ENCODE assay signal across 22 cellular contexts in the genomic region with DNA sequence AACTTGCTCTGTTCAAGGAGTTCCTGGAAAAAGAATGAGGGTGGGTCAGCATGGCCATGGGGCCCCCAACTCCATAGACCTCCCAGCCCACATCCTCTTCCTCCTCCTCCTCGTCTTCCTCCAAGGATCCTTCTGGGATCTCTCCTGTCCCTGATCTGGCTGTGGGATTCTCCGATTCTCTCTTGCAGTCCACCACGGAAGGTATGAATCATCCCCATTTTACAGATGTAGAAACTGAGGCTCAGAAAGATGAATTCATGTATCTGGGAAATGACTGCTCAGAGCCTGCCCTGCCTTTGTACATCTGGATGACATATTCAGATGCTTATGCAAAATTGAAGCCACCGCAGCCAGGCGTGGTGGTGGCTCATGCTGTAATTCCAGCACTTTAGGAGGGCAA. TPM values are rescaled to one million over a fixed set of nuclear protein-coding genes. Genes with fewer than 3 reads are reported as not detected.
A peak's percentile ranks its signal among the peaks of the same experiment; 100 is the strongest.
DNase-seq lines count a peak whose midpoint lies in the region; ATAC-seq, FAIRE-seq and TF ChIP-seq lines count a peak whose summit lies in the region.
"Had no signal": no experiment of that assay in that cellular context is flagged by ENCODE, and none has a peak within 500 bp of the region (broad histone marks: within the 10 kb centered on the region; RNA-seq: fewer than 3 reads in every experiment).

No MANE protein-coding gene starts in this region.

- TF ChIP-seq RAD21 in K562 (CRISPR knock-in tag; conservative IDR thresholded peaks at IDR 0.05 in 1 of 2, IDR thresholded peaks at IDR 0.05 in 1 of 2): no peak

- no peaks in the 10 kb centered on the region for H3K27me3 ChIP-seq in right atrium auricular region
- H3K27me3 ChIP-seq in K562 (ENCODE audit: control insufficient read depth in 2 of 2, insufficient read depth in 2 of 2, low read length in 2 of 2): no peaks in the 10 kb centered on the region
- H3K27me3 ChIP-seq in prostate gland (replicated peaks; ENCODE audit: insufficient read depth): no peaks in the 10 kb centered on the region
- H3K27me3 ChIP-seq in vagina: no peaks in the 10 kb centered on the region
- H3K27me3 ChIP-seq: brain microvascular endothelial cell had no signal

- no TSS peak for BruUV-seq in K562 (replicated peaks; lab: Mats Ljungman, UMichigan)

- H3K4me1 ChIP-seq in right atrium auricular region (peaks cover 0 to 65% of the 10 kb centered on the region in 2 donors), K562 (replicated peaks in 1 of 2; ENCODE audit: control insufficient read depth in 2 of 2, insufficient read depth in 2 of 2, low read length in 2 of 2) (peaks cover 20 to 65% of the 10 kb centered on the region in 2 experiments), prostate gland (replicated peaks) (no peaks in the 10 kb centered on the region), vagina (peaks cover 57% of the 10 kb centered on the region)

- ATAC-seq in K562 (no peak), GM18868 (IDR thresholded peaks at IDR 0.05; ENCODE audit: unreplicated experiment) (no peak)
- ATAC-seq: stimulated activated effector memory CD8-positive, alpha-beta T cell treated with anti-CD3 and anti-CD28 coated beads, Interleukin-12 subunit alpha, Interleukin-12 subunit beta, amount 100 ng/mL, for 72 hours had no signal

- H3K4me2 ChIP-seq in K562 (ENCODE audit: insufficient read depth, low read length): no peak overlapping the region

- H3K79me2 ChIP-seq in K562 (ENCODE audit: control insufficient read depth, insufficient read depth, low read length): peaks cover 15% of the 10 kb centered on the region

- in situ Hi-C loops in K562 (cut with MboI): no loop called here

- H3K9me3 ChIP-seq in right atrium auricular region (no peaks in the 10 kb centered on the region), K562 (replicated peaks; ENCODE audit: control insufficient read depth, insufficient read depth, low read depth, low read length) (no peaks in the 10 kb centered on the region), prostate gland (no peaks in the 10 kb centered on the region), vagina (no peaks in the 10 kb centered on the region)
- H3K9me3 ChIP-seq: neutrophil had no signal

- H3K9me1 ChIP-seq in K562 (ENCODE audit: control insufficient read depth, insufficient read depth, low read length): no peaks in the 10 kb centered on the region

- intact Hi-C loops in cardiac septum (cut with DNase I) (no loop called here), K562 (cut with micrococcal nuclease) (loop anchor here (5.0 kb wide), 1 partner anchor 42 kb away; a partner anchor contains a TSS), prostate gland (cut with DNase I) (no loop called here), vagina (cut with DNase I) (no loop called here)

- H4K20me1 ChIP-seq in K562 (replicated peaks; ENCODE audit: control insufficient read depth, insufficient read depth, low read length): 0 out of 2 replicates have a peak, but pooled peaks cover 3% of the 10 kb centered on the region

- DNase-seq in right atrium auricular region (ENCODE audit: low spot score) (no peak), cardiac septum (ENCODE audit: low spot score) (no peak), K562 (ENCODE audit: extremely low read depth in 1 of 4, low spot score in 3 of 4) (no peak), prostate gland (ENCODE audit: low spot score) (no peak), vagina (ENCODE audit: extremely low spot score in 2 of 2) (no peak), epidermal melanocyte (ENCODE audit: insufficient read length, low spot score) (no peak), NCI-H1105 (lab: John Stamatoyannopoulos, UW) (no peak)
- DNase-seq: activated CD4-positive, alpha-beta T cell treated with anti-CD3 and anti-CD28 coated beads for 48 hours; brain microvascular endothelial cell; CD4-positive, alpha-beta T cell; foreskin melanocyte; kidney glomerular epithelial cell; NCI-H1105 treated with DMSO at 0.1 percent for 48 hours; NCI-H2081 treated with DMSO at 0.1 percent for 48 hours; NCI-H510A had no signal

- peaks cover 16% of the 10 kb centered on the region for H3K36me3 ChIP-seq in right atrium auricular region
- peaks cover 8% of the 10 kb centered on the region; the same call in 2 of the 3 replicates for H3K36me3 ChIP-seq in K562 (ENCODE audit: control insufficient read depth, insufficient read depth, low read length)
- no peaks in the 10 kb centered on the region for H3K36me3 ChIP-seq in prostate gland
- H3K36me3 ChIP-seq in vagina: no peaks in the 10 kb centered on the region
- H3K36me3 ChIP-seq: brain microvascular endothelial cell, neutrophil had no signal

- H2AFZ ChIP-seq in K562 (ENCODE audit: low read depth, low read length): no peak overlapping the region

- TF ChIP-seq POLR2A in K562 (conservative IDR thresholded peaks at IDR 0.05) (no peak), prostate gland (IDR thresholded peaks at IDR 0.05) (no peak), vagina (IDR thresholded peaks at IDR 0.05) (no peak)

- no peak overlapping the region for H3K9ac ChIP-seq in K562 (ENCODE audit: insufficient read depth in 1 of 2, low read depth in 2 of 2, low read length in 2 of 2)

- WGBS in K562 (ENCODE audit: insufficient coverage, low coverage, missing lambda C conversion rate): 68% methylated on average over 5 of the region's 5 CpGs
- 84% methylated on average over 5 of the region's 5 CpGs for WGBS in prostate gland

- POLR2A ChIA-PET in K562 (lab: Yijun Ruan, JAX): interaction anchor here (1.3 to 1.4 kb wide), 2 partner anchors 30 to 56 kb away, joined by 3 to 4 read pairs; no protein-coding TSS in a partner anchor

- CTCF ChIA-PET in K562 (lab: Yijun Ruan, JAX; ENCODE audit: low intra/inter-chr PET ratio): no interaction called here

- H3K4me3 ChIP-seq in right atrium auricular region (no peak overlapping the region), K562 (no peak overlapping the region), prostate gland (no peak overlapping the region), vagina (no peak overlapping the region)

- FAIRE-seq in K562 (lab: Jason Lieb, UNC): no peak

- peak overlapping the region; percentile 95 to 96 for H3K27ac ChIP-seq in right atrium auricular region
- no peak overlapping the region for H3K27ac ChIP-seq in K562 (ENCODE audit: extremely low read depth, low read depth, low read length)
- H3K27ac ChIP-seq in prostate gland: peak overlapping the region; percentile 33 to 43
- peak overlapping the region; percentile 91 for H3K27ac ChIP-seq in vagina
- H3K27ac ChIP-seq: brain microvascular endothelial cell, epithelial cell of prostate, neutrophil had no signal

- no peak for TF ChIP-seq CTCF in right atrium auricular region (IDR thresholded peaks at IDR 0.05)
- TF ChIP-seq CTCF in K562 (IDR thresholded peaks at IDR 0.05 in 2 of 3, conservative IDR thresholded peaks at IDR 0.05 in 1 of 3; ENCODE audit: insufficient read depth in 2 of 3, low read depth in 1 of 3, low read length in 3 of 3): no peak
- no peak for TF ChIP-seq CTCF in prostate gland (IDR thresholded peaks at IDR 0.05)
- TF ChIP-seq CTCF in vagina (IDR thresholded peaks at IDR 0.05): no peak

- TF ChIP-seq EP300 in K562 (IDR thresholded peaks at IDR 0.05; ENCODE audit: low read length): no peak

RNA-seq across cellular contexts. Expression of a gene that starts 2.2 kb away (rescaled TPM):
- total RNA-seq in right atrium auricular region: 100 to 1,000 TPM; 445 to 622 TPM
- 499 TPM for total RNA-seq in cardiac septum
- 29.2 and 60.7 TPM in 2 replicates for total RNA-seq in K562 (2011; cell fraction: chromatin; rRNA removed; ENCODE audit: low replicate concordance)
- 29.0 and 31.2 TPM in 2 replicates for total RNA-seq in K562 (2011; cell fraction: nucleolus; rRNA removed)
- 30.1 and 39.5 TPM in 2 replicates for total RNA-seq in K562 (2011; cell fraction: nucleoplasm; rRNA removed)
- 32.2 and 41.2 TPM in 2 replicates for total RNA-seq in K562 (2014; rRNA removed)
- 12.7 and 13.9 TPM in 2 replicates for total RNA-seq in K562 (2014; rRNA removed; fragmentation: Illumina TruSeq; extraction: Trizol)
- 19.8 and 21.3 TPM in 2 replicates for total RNA-seq in K562 (2015; rRNA removed; fragmentation: Illumina TruSeq; extraction: Trizol)
- total RNA-seq in K562 (2021): 36.0 and 37.5 TPM in 2 replicates
- polyA plus RNA-seq in K562 (2011; rRNA removed): 10.8 and 13.5 TPM in 2 replicates
- polyA plus RNA-seq in K562 (2011; cell fraction: cytosol; rRNA removed): 9.4 and 26.1 TPM in 2 replicates
- polyA plus RNA-seq in K562 (2011; cell fraction: nucleus; rRNA removed): 15.1 and 27.0 TPM in 2 replicates
- 30.1 and 49.8 TPM in 2 replicates for polyA plus RNA-seq in K562 (2012)
- 47.7 and 47.8 TPM in 2 replicates for polyA plus RNA-seq in K562 (2014; fragmentation: Illumina TruSeq; extraction: Trizol)
- polyA plus RNA-seq in K562 (2014; fragmentation: Nextera tagmentation; extraction: Ambion mirVana): 1 to 10 TPM; 4.4 to 5.6 TPM
- 17.4 and 24.6 TPM in 2 replicates for polyA plus RNA-seq in K562 (2014; rRNA removed)
- 7.2 and 12.8 TPM in 2 replicates for polyA minus RNA-seq in K562 (2011; rRNA and poly(A)+ RNA removed)
- 18.5 and 26.0 TPM in 2 replicates for polyA minus RNA-seq in K562 (2011; cell fraction: cytosol; rRNA and poly(A)+ RNA removed)
- polyA minus RNA-seq in K562 (2011; cell fraction: nucleus; rRNA and poly(A)+ RNA removed): 6.7 and 6.9 TPM in 2 replicates
- total RNA-seq in prostate gland: 100 to 1,000 TPM; 150 to 370 TPM
- 486 TPM for total RNA-seq in vagina
- total RNA-seq: CD4-positive, alpha-beta T cell had no signal

RNA-seq across cellular contexts. Expression of a gene that starts 39.9 kb away (rescaled TPM):
- total RNA-seq in right atrium auricular region (1 to 10 TPM in 1 of 2 donors, not detected in 1; 1.3 TPM), cardiac septum (not detected), K562 (2014; rRNA removed) (not detected in 2 replicates), K562 (2014; rRNA removed; fragmentation: Illumina TruSeq; extraction: Trizol) (not detected in 2 replicates), K562 (2015; rRNA removed; fragmentation: Illumina TruSeq; extraction: Trizol) (not detected in 2 replicates), K562 (2021) (not detected in 2 replicates), prostate gland (not detected), vagina (not detected)
- total RNA-seq in K562 (2011; cell fraction: chromatin; rRNA removed; ENCODE audit: low replicate concordance): not detected in 2 replicates
- not detected in 2 replicates for total RNA-seq in K562 (2011; cell fraction: nucleolus; rRNA removed)
- not detected in 2 replicates for total RNA-seq in K562 (2011; cell fraction: nucleoplasm; rRNA removed)
- polyA plus RNA-seq in K562 (2011; rRNA removed) (not detected in 2 replicates), K562 (2014; fragmentation: Illumina TruSeq; extraction: Trizol) (not detected in 2 replicates), K562 (2014; fragmentation: Nextera tagmentation; extraction: Ambion mirVana) (not detected), K562 (2014; rRNA removed) (not detected in 2 replicates)
- not detected in 2 replicates for polyA plus RNA-seq in K562 (2011; cell fraction: cytosol; rRNA removed)
- polyA plus RNA-seq in K562 (2011; cell fraction: nucleus; rRNA removed): not detected in 2 replicates
- not detected in 2 replicates for polyA plus RNA-seq in K562 (2012)
- polyA minus RNA-seq in K562 (2011; rRNA and poly(A)+ RNA removed): not detected in 2 replicates
- polyA minus RNA-seq in K562 (2011; cell fraction: cytosol; rRNA and poly(A)+ RNA removed): not detected in 2 replicates
- not detected in 2 replicates for polyA minus RNA-seq in K562 (2011; cell fraction: nucleus; rRNA and poly(A)+ RNA removed)
- total RNA-seq: activated T-helper 2 cell treated with anti-CD3 and anti-CD28 coated beads, Interferon-gamma antibody, Interleukin-2, Interleukin-4, amounts not matched to agents 10 μg/mL and 5 μg/mL and 100 μg/mL, durations not matched to agents 14 hours and 24 hours and 36 hours; CD4-positive, alpha-beta T cell; renal cortical epithelial cell; ureter had no signal

RNA-seq across cellular contexts. Expression of a gene that starts 43.9 kb away (rescaled TPM):
- 1 to 10 TPM; 1.2 to 5.7 TPM for total RNA-seq in right atrium auricular region
- 3.8 TPM for total RNA-seq in cardiac septum
- 42.4 and 88.4 TPM in 2 replicates for total RNA-seq in K562 (2011; cell fraction: chromatin; rRNA removed; ENCODE audit: low replicate concordance)
- total RNA-seq in K562 (2011; cell fraction: nucleolus; rRNA removed): 65.7 and 76.1 TPM in 2 replicates
- total RNA-seq in K562 (2011; cell fraction: nucleoplasm; rRNA removed): 69.6 and 78.4 TPM in 2 replicates
- 154 and 188 TPM in 2 replicates for total RNA-seq in K562 (2014; rRNA removed)
- 72.8 and 75.2 TPM in 2 replicates for total RNA-seq in K562 (2014; rRNA removed; fragmentation: Illumina TruSeq; extraction: Trizol)
- 82.0 and 82.5 TPM in 2 replicates for total RNA-seq in K562 (2015; rRNA removed; fragmentation: Illumina TruSeq; extraction: Trizol)
- 106 and 111 TPM in 2 replicates for total RNA-seq in K562 (2021)
- 44.3 and 52.6 TPM in 2 replicates for polyA plus RNA-seq in K562 (2011; rRNA removed)
- polyA plus RNA-seq in K562 (2011; cell fraction: cytosol; rRNA removed): 44.2 and 55.5 TPM in 2 replicates
- 63.2 and 80.4 TPM in 2 replicates for polyA plus RNA-seq in K562 (2011; cell fraction: nucleus; rRNA removed)
- polyA plus RNA-seq in K562 (2012): 45.4 and 60.6 TPM in 2 replicates
- polyA plus RNA-seq in K562 (2014; fragmentation: Illumina TruSeq; extraction: Trizol): 39.1 and 41.6 TPM in 2 replicates
- polyA plus RNA-seq in K562 (2014; fragmentation: Nextera tagmentation; extraction: Ambion mirVana): 10 to 100 TPM; 18.2 to 26.8 TPM
- 60.9 and 66.7 TPM in 2 replicates for polyA plus RNA-seq in K562 (2014; rRNA removed)
- 102 and 155 TPM in 2 replicates for polyA minus RNA-seq in K562 (2011; rRNA and poly(A)+ RNA removed)
- polyA minus RNA-seq in K562 (2011; cell fraction: cytosol; rRNA and poly(A)+ RNA removed): 81.5 and 101 TPM in 2 replicates
- polyA minus RNA-seq in K562 (2011; cell fraction: nucleus; rRNA and poly(A)+ RNA removed): 28.3 and 31.5 TPM in 2 replicates
- 1 to 10 TPM in 1 of 2 donors, under 1 TPM in 1; 0.73 to 5.0 TPM for total RNA-seq in prostate gland
- total RNA-seq in vagina: 2.7 TPM
